9 cellular contexts compared by ENCODE assay signal in the genomic region with DNA sequence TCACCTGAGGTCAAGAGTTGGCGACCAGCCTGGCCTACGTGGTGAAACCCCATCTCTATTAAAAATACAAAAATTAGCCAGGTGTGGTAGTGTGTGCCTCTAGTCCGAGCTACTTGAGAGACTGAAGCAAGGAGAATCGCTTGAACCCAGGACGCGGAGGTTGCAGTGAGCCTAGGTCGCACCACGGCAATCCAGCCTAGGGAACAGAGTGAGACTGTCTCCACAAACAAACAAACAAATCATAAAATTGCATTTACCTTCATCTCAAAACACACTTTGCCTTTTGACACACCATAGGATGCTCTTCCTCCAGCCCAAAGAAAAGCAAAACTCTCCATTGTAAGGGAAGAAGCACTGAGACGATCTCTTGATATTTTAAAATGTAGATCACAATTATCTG. TPM values are rescaled to one million over a fixed set of nuclear protein-coding genes. Genes with fewer than 3 reads are reported as not detected.
DNase-seq lines count a peak whose midpoint lies in the region; ATAC-seq, FAIRE-seq and TF ChIP-seq lines count a peak whose summit lies in the region.
"Had no signal": no experiment of that assay in that cellular context is flagged by ENCODE, and none has a peak within 500 bp of the region (broad histone marks: within the 10 kb centered on the region; RNA-seq: fewer than 3 reads in every experiment).

No MANE protein-coding gene starts in this region.

- 66% methylated on average over 9 of the region's 9 CpGs for WGBS in SK-N-SH (ENCODE audit: low lambda C conversion rate)
- WGBS in psoas muscle, 3 donors, result 34 to 46% (median 37%) methylated on average over 9 of the region's 9 CpGs
- 65 to 72% (median 70%) methylated on average over 9 of the region's 9 CpGs for WGBS in spleen, 5 donors

- CTCF ChIA-PET in SK-N-SH (lab: Yijun Ruan, JAX), result interaction anchor here (1.0 to 3.3 kb wide), 4 partner anchors 10 to 182 kb away, joined by 4 to 25 read pairs (median 4); a partner anchor contains a TSS
- CTCF ChIA-PET in PC-9 (lab: Charles Lee), result no interaction called here
- CTCF ChIA-PET in endothelial cell of umbilical vein (lab: Charles Lee), result interaction anchor here (2.3 to 6.6 kb wide), 3 partner anchors 10 to 183 kb away, joined by 13 to 104 read pairs (median 15); no protein-coding TSS in a partner anchor

- no peaks in the 10 kb centered on the region for H3K9me2 ChIP-seq in SK-N-SH
- no peaks in the 10 kb centered on the region for H3K9me2 ChIP-seq in PC-9 (ENCODE audit: insufficient read depth)

- no peak for TF ChIP-seq POLR2A in endothelial cell of umbilical vein (IDR thresholded peaks at IDR 0.05; ENCODE audit: low read depth, low read length)
- no peak for TF ChIP-seq POLR2A in spleen (IDR thresholded peaks at IDR 0.05)
- no peak for TF ChIP-seq POLR2A in H54 (IDR thresholded peaks at IDR 0.05; ENCODE audit: low read depth, low read length)

- TF ChIP-seq CTCF in SK-N-SH (IDR thresholded peaks at IDR 0.05), result no peak
- TF ChIP-seq CTCF in PC-9 (conservative IDR thresholded peaks at IDR 0.05), result no peak
- no peak for TF ChIP-seq CTCF in endothelial cell of umbilical vein (IDR thresholded peaks at IDR 0.05; ENCODE audit: extremely low read depth in 1 of 2, insufficient read depth in 1 of 2, low read depth in 1 of 2, low read length in 2 of 2)
- no peak for TF ChIP-seq CTCF in psoas muscle (IDR thresholded peaks at IDR 0.05)
- TF ChIP-seq CTCF in spleen (IDR thresholded peaks at IDR 0.05 in 8 of 11, conservative IDR thresholded peaks at IDR 0.05 in 3 of 11), result no peak

- H3K9ac ChIP-seq in SK-N-SH (peak overlapping the region; percentile 100; the same call in 1 of the 2 replicates), endothelial cell of umbilical vein (replicated peaks; ENCODE audit: extremely low read depth, insufficient read depth, low read length) (no peak overlapping the region)

- H4K20me1 ChIP-seq in SK-N-SH (ENCODE audit: insufficient read depth), result peaks cover 72% of the 10 kb centered on the region
- H4K20me1 ChIP-seq in PC-9 (ENCODE audit: insufficient read depth), result peaks cover 77% of the 10 kb centered on the region
- H4K20me1 ChIP-seq in endothelial cell of umbilical vein (replicated peaks; ENCODE audit: control insufficient read depth, extremely low read depth, insufficient read depth, low read length), result peaks cover 27% of the 10 kb centered on the region

- dilution Hi-C loops in endothelial cell of umbilical vein (cut with MboI; ENCODE audit: extremely low pct_ligation_motif_present, low sequenced_read_pairs), result no loop called here

- H3K4me2 ChIP-seq in SK-N-SH (peak overlapping the region; percentile 75), PC-9 (peak overlapping the region; percentile 89), endothelial cell of umbilical vein (ENCODE audit: insufficient read depth, low read length) (peak overlapping the region; percentile 94)

- peaks cover 11 to 30% of the 10 kb centered on the region in 2 experiments; a peak in 3 of 4 replicates for H3K4me1 ChIP-seq in SK-N-SH (ENCODE audit: control insufficient read depth in 1 of 2, insufficient read depth in 2 of 2, low read depth in 1 of 2, low read length in 1 of 2)
- peaks cover 23% of the 10 kb centered on the region for H3K4me1 ChIP-seq in PC-9 (replicated peaks; ENCODE audit: insufficient read depth)
- H3K4me1 ChIP-seq in endothelial cell of umbilical vein (ENCODE audit: control insufficient read depth, extremely low read depth, insufficient read depth, low read length), result peaks cover 27% of the 10 kb centered on the region
- peaks cover 58% of the 10 kb centered on the region for H3K4me1 ChIP-seq in psoas muscle
- peaks cover 66 to 79% (median 75%) of the 10 kb centered on the region in 6 donors for H3K4me1 ChIP-seq in spleen

- BruUV-seq in PC-9 (replicated peaks; lab: Mats Ljungman, UMichigan) (no TSS peak), endothelial cell of umbilical vein (replicated peaks; lab: Mats Ljungman, UMichigan) (no TSS peak)

- H3K79me2 ChIP-seq in SK-N-SH (ENCODE audit: insufficient read depth) (peaks cover 90% of the 10 kb centered on the region), PC-9 (ENCODE audit: low read depth) (peaks cover 89% of the 10 kb centered on the region), endothelial cell of umbilical vein (ENCODE audit: control insufficient read depth, insufficient read depth, low read length) (peaks cover 89% of the 10 kb centered on the region)

- DNase-seq in SK-N-SH, result no peak
- no peak for DNase-seq in PC-9
- no peak for DNase-seq in endothelial cell of umbilical vein (ENCODE audit: low read depth, low spot score)
- no peak for DNase-seq in psoas muscle
- DNase-seq in NCI-H2081 treated with DMSO at 0.1 percent for 48 hours (lab: John Stamatoyannopoulos, UW), result no peak
- DNase-seq in spleen, result no peak
- no peak for DNase-seq in H54 (ENCODE audit: insufficient read length, low spot score)
- DNase-seq: NCI-H1092 treated with DMSO at 0.1 percent for 48 hours had no signal

- H2AFZ ChIP-seq in SK-N-SH (ENCODE audit: low read depth), result no peak overlapping the region
- no peak overlapping the region for H2AFZ ChIP-seq in PC-9
- H2AFZ ChIP-seq in endothelial cell of umbilical vein (ENCODE audit: low read depth, low read length), result no peak overlapping the region

- H3K4me3 ChIP-seq in SK-N-SH (ENCODE audit: low read depth in 2 of 2, low read length in 1 of 2), result peak overlapping the region in 1 of 2 experiments; percentile 99; a peak in 1 of 4 replicates
- peak overlapping the region; percentile 98; the same call in 1 of the 2 replicates for H3K4me3 ChIP-seq in PC-9
- H3K4me3 ChIP-seq in endothelial cell of umbilical vein (replicated peaks in 1 of 3; ENCODE audit: insufficient read depth in 1 of 3, low read depth in 1 of 3, low read length in 3 of 3), result peak overlapping the region in 1 of 3 experiments; percentile 97
- peak overlapping the region; percentile 97 for H3K4me3 ChIP-seq in psoas muscle
- H3K4me3 ChIP-seq in spleen, result peak overlapping the region in 4 of 8 donors; percentile 88 to 93 (median 92)

- H3F3A ChIP-seq in SK-N-SH (replicated peaks; ENCODE audit: insufficient read depth) (peaks cover 32% of the 10 kb centered on the region), PC-9 (ENCODE audit: insufficient read depth, low read depth) (peaks cover 68% of the 10 kb centered on the region)

- H3K36me3 ChIP-seq in SK-N-SH (replicated peaks in 1 of 2; ENCODE audit: control insufficient read depth in 1 of 2, insufficient read depth in 2 of 2, low read length in 1 of 2) (peaks cover 70 to 75% of the 10 kb centered on the region in 2 experiments), PC-9 (ENCODE audit: low read depth) (peaks cover 77% of the 10 kb centered on the region), endothelial cell of umbilical vein (ENCODE audit: control insufficient read depth in 2 of 2, extremely low read depth in 1 of 2, insufficient read depth in 2 of 2, low read length in 2 of 2) (peaks cover 16 to 55% of the 10 kb centered on the region in 2 experiments), psoas muscle (ENCODE audit: insufficient read depth in 1 of 2, low read depth in 1 of 2) (peaks cover 17 to 74% of the 10 kb centered on the region in 2 donors), spleen (peaks cover 0 to 69% (median 57%) of the 10 kb centered on the region in 6 donors)

- POLR2A ChIA-PET in SK-N-SH (lab: Yijun Ruan, JAX), result interaction anchor here (4.7 kb wide), 1 partner anchor 25 kb away, joined by 33 read pairs; a partner anchor contains a TSS
- POLR2A ChIA-PET in PC-9 (lab: Charles Lee; ENCODE audit: unreplicated experiment), result interaction anchor here (0.7 kb wide), 1 partner anchor 182 kb away, joined by 5 read pairs; no protein-coding TSS in a partner anchor
- POLR2A ChIA-PET in endothelial cell of umbilical vein (lab: Charles Lee), result no interaction called here

- H3K9me1 ChIP-seq in endothelial cell of umbilical vein (replicated peaks; ENCODE audit: control insufficient read depth, extremely low read depth, insufficient read depth, low read length), result no peaks in the 10 kb centered on the region

- FAIRE-seq in endothelial cell of umbilical vein (lab: Jason Lieb, UNC) (no peak), H54 (lab: Jason Lieb, UNC) (no peak)

- H3K9me3 ChIP-seq in SK-N-SH (no peaks in the 10 kb centered on the region), PC-9 (ENCODE audit: insufficient read depth, low read depth) (no peaks in the 10 kb centered on the region), endothelial cell of umbilical vein (replicated peaks; ENCODE audit: control insufficient read depth, insufficient read depth, low read length) (no peaks in the 10 kb centered on the region), psoas muscle (no peaks in the 10 kb centered on the region), spleen (no peaks in the 10 kb centered on the region)

- no peak for TF ChIP-seq RAD21 in SK-N-SH (IDR thresholded peaks at IDR 0.05; ENCODE audit: low read length)

- no peak for ATAC-seq in SK-N-SH treated with all-trans-retinoic acid at 6 μM for 48 hours
- no peak for ATAC-seq in psoas muscle

- no peak overlapping the region for H3K27ac ChIP-seq in SK-N-SH (ENCODE audit: low read depth in 2 of 2, low read length in 1 of 2)
- H3K27ac ChIP-seq in PC-9, result no peak overlapping the region
- no peak overlapping the region for H3K27ac ChIP-seq in endothelial cell of umbilical vein (ENCODE audit: insufficient read depth, low read depth, low read length)
- H3K27ac ChIP-seq in psoas muscle, result peak overlapping the region; percentile 100
- H3K27ac ChIP-seq in spleen, result peak overlapping the region in 3 of 8 donors; percentile 100

- TF ChIP-seq EP300 in SK-N-SH (IDR thresholded peaks at IDR 0.05; ENCODE audit: borderline replicate concordance in 1 of 2, low read depth in 1 of 2, low read length in 1 of 2), result no peak

- intact Hi-C loops in PC-9 (cut with micrococcal nuclease; ENCODE audit: unreplicated experiment) (loop anchor here (5.0 to 10.0 kb wide), 2 partner anchors 295 to 813 kb away; a partner anchor contains a TSS), endothelial cell of umbilical vein (cut with micrococcal nuclease) (no loop called here), psoas muscle (cut with DNase I) (no loop called here), spleen (cut with DNase I; ENCODE audit: low total_unique reads) (no loop called here)

- H3K27me3 ChIP-seq in SK-N-SH (ENCODE audit: insufficient read depth) (no peaks in the 10 kb centered on the region), PC-9 (ENCODE audit: insufficient read depth, low read depth) (no peaks in the 10 kb centered on the region), endothelial cell of umbilical vein (ENCODE audit: control insufficient read depth in 2 of 2, insufficient read depth in 2 of 2, low read length in 2 of 2) (no peaks in the 10 kb centered on the region), psoas muscle (ENCODE audit: insufficient read depth in 3 of 3, low read length in 2 of 3) (no peaks in the 10 kb centered on the region), spleen (replicated peaks in 1 of 7) (no peaks in the 10 kb centered on the region)

RNA-seq across cellular contexts. Expression of a gene that starts 4.3 kb away (rescaled TPM):
- polyA plus RNA-seq in SK-N-SH (2012; rRNA removed) (130 and 164 TPM in 2 replicates), endothelial cell of umbilical vein (45.9 and 68.7 TPM in 2 replicates), psoas muscle (100 to 1,000 TPM; 110 to 186 (median 139) TPM), spleen (100 to 1,000 TPM; 121 to 156 (median 153) TPM)
- 172 and 202 TPM in 2 replicates for polyA plus RNA-seq in SK-N-SH (2012; cell fraction: cytosol; rRNA removed)
- polyA plus RNA-seq in SK-N-SH (2012; cell fraction: nucleus; rRNA removed), result 102 and 124 TPM in 2 replicates
- total RNA-seq in PC-9 (2021) (291 and 376 TPM in 2 replicates), endothelial cell of umbilical vein (398 and 417 TPM in 2 replicates), psoas muscle (100 to 1,000 TPM; 163 to 262 (median 202) TPM), spleen (100 to 1,000 TPM; 279 to 457 (median 350) TPM)
- 136 and 154 TPM in 2 replicates for polyA plus RNA-seq in endothelial cell of umbilical vein (2011; cell fraction: cytosol; rRNA removed)
- polyA plus RNA-seq in endothelial cell of umbilical vein (2011; cell fraction: nucleus; rRNA removed), result 137 and 210 TPM in 2 replicates
- 231 and 310 TPM in 2 replicates for polyA plus RNA-seq in endothelial cell of umbilical vein (2012)
- polyA minus RNA-seq in endothelial cell of umbilical vein, result 253 and 258 TPM in 2 replicates
- polyA minus RNA-seq in endothelial cell of umbilical vein (2011; cell fraction: cytosol; rRNA and poly(A)+ RNA removed), result 227 TPM
- polyA minus RNA-seq in endothelial cell of umbilical vein (2011; cell fraction: nucleus; rRNA and poly(A)+ RNA removed), result 100 and 154 TPM in 2 replicates

RNA-seq across cellular contexts. Expression of a gene that starts 24.6 kb away (rescaled TPM):
- polyA plus RNA-seq in SK-N-SH (2012; rRNA removed) (24.8 and 29.0 TPM in 2 replicates), endothelial cell of umbilical vein (9.1 and 17.1 TPM in 2 replicates), psoas muscle (10 to 100 TPM; 53.3 to 76.8 (median 53.5) TPM), spleen (10 to 100 TPM; 38.4 to 45.4 (median 39.6) TPM)
- polyA plus RNA-seq in SK-N-SH (2012; cell fraction: cytosol; rRNA removed), result 36.2 and 56.6 TPM in 2 replicates
- polyA plus RNA-seq in SK-N-SH (2012; cell fraction: nucleus; rRNA removed), result 14.9 and 27.5 TPM in 2 replicates
- total RNA-seq in PC-9 (2021) (34.5 and 40.7 TPM in 2 replicates), endothelial cell of umbilical vein (30.2 and 37.0 TPM in 2 replicates), psoas muscle (10 to 100 TPM; 22.6 to 35.8 (median 33.4) TPM), spleen (10 to 100 TPM; 20.7 to 30.9 (median 23.2) TPM)
- 18.6 and 19.5 TPM in 2 replicates for polyA plus RNA-seq in endothelial cell of umbilical vein (2011; cell fraction: cytosol; rRNA removed)
- polyA plus RNA-seq in endothelial cell of umbilical vein (2011; cell fraction: nucleus; rRNA removed), result 14.0 and 18.6 TPM in 2 replicates
- 21.4 and 57.5 TPM in 2 replicates for polyA plus RNA-seq in endothelial cell of umbilical vein (2012)
- 4.4 and 5.0 TPM in 2 replicates for polyA minus RNA-seq in endothelial cell of umbilical vein
- 8.1 TPM for polyA minus RNA-seq in endothelial cell of umbilical vein (2011; cell fraction: cytosol; rRNA and poly(A)+ RNA removed)
- polyA minus RNA-seq in endothelial cell of umbilical vein (2011; cell fraction: nucleus; rRNA and poly(A)+ RNA removed), result 14.3 and 18.8 TPM in 2 replicates
